In the genomic region with DNA sequence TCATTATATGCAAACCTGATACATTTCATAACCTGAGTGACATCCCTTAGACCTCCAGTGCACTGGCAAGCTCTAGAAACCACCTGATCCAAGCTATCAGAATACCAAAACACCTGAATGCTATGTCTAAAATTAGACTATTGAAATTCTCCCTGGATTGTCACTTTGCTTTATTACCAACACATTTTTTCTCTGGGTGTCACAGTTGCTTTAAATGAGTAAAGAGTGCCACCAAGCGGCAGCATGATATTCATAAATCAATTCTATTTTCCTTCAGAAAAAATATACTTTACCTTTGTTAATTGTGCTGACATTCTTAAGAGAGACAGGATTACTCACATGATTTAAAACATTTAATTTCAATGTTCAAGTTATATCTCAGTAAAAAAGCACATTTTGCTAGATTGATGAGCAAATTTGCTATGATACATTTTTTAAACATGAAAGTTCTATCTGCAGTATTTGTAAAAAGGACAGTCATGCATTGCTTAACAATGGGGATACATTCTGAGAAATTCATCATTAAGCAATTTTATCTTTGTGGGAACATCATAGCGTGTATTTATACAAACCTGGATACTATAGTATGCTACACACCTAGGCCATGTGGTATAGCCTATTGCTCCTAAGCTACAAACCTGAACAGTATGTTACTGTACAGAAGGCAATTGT, we compare ENCODE assay signal across 11 cellular contexts.
DNase-seq lines count a peak whose midpoint lies in the region; ATAC-seq and FAIRE-seq lines count a peak whose summit lies in the region.
"Had no signal": no experiment of that assay in that cellular context is flagged by ENCODE, and none has a peak within 500 bp of the region (broad histone marks: within the 10 kb centered on the region; RNA-seq: fewer than 3 reads in every experiment).

No MANE protein-coding gene starts in this region.

- FAIRE-seq in small intestine (lab: Jason Lieb, UNC): peak; percentile 33

- H3K36me3 ChIP-seq in small intestine (ENCODE audit: control insufficient read depth in 2 of 2, insufficient read depth in 2 of 2, low read length in 2 of 2): no peaks in the 10 kb centered on the region
- H3K36me3 ChIP-seq: BLaER1 treated with 17β-estradiol and CSF1 and Interleukin-3, amounts not matched to agents 10 nM and 100 nM had no signal

- no peak overlapping the region for H3K4me3 Mint-ChIP-seq in activated T-helper 1 cell treated with anti-CD3 and anti-CD28 coated beads, Interleukin-12 subunit alpha, Interleukin-12 subunit beta, Interleukin-2, Interleukin-4 antibody, amounts not matched to agents 30 ng/mL and 10 ng/mL and 1 ng/mL, durations not matched to agents 14 hours and 24 hours and 36 hours
- H3K4me3 Mint-ChIP-seq: activated naive CD4-positive, alpha-beta T cell treated with anti-CD3 and anti-CD28 coated beads, Interleukin-2, amount 50 U/mL, for 24 hours; stimulated activated effector memory CD8-positive, alpha-beta T cell treated with anti-CD3 and anti-CD28 coated beads, Interleukin-12 subunit alpha, Interleukin-12 subunit beta, amount 100 ng/mL, for 72 hours had no signal

- ATAC-seq in HG02642 (IDR thresholded peaks at IDR 0.05; ENCODE audit: poor library complexity, unreplicated experiment) (peak; percentile 35), GM21447 (IDR thresholded peaks at IDR 0.05; ENCODE audit: unreplicated experiment) (no peak)
- ATAC-seq: stimulated activated effector memory CD8-positive, alpha-beta T cell treated with anti-CD3 and anti-CD28 coated beads, Interleukin-12 subunit alpha, Interleukin-12 subunit beta, amount 100 ng/mL, for 72 hours had no signal

- no peak overlapping the region for H3K4me3 ChIP-seq in small intestine (ENCODE audit: low read depth in 1 of 2, low read length in 2 of 2)
- H3K4me3 ChIP-seq: BLaER1 treated with 17β-estradiol and CSF1 and Interleukin-3, amounts not matched to agents 10 nM and 100 nM had no signal

- no peaks in the 10 kb centered on the region for H3K9me3 ChIP-seq in small intestine (ENCODE audit: control insufficient read depth, low read depth)
- H3K9me3 ChIP-seq: BLaER1 treated with 17β-estradiol and CSF1 and Interleukin-3, amounts not matched to agents 10 nM and 100 nM had no signal

- no peaks in the 10 kb centered on the region for H3K27me3 Mint-ChIP-seq in activated T-helper 1 cell treated with anti-CD3 and anti-CD28 coated beads, Interleukin-12 subunit alpha, Interleukin-12 subunit beta, Interleukin-2, Interleukin-4 antibody, amounts not matched to agents 30 ng/mL and 10 ng/mL and 1 ng/mL, durations not matched to agents 14 hours and 24 hours and 36 hours (ENCODE audit: insufficient read depth)
- H3K27me3 Mint-ChIP-seq: activated naive CD4-positive, alpha-beta T cell treated with anti-CD3 and anti-CD28 coated beads, Interleukin-2, amount 50 U/mL, for 24 hours had no signal

- H3K27me3 ChIP-seq in small intestine (ENCODE audit: control insufficient read depth in 2 of 2, insufficient read depth in 2 of 2, low read length in 2 of 2): no peaks in the 10 kb centered on the region
- H3K27me3 ChIP-seq: BLaER1 treated with 17β-estradiol and CSF1 and Interleukin-3, amounts not matched to agents 10 nM and 100 nM had no signal

- peaks cover 2% of the 10 kb centered on the region for H3K36me3 Mint-ChIP-seq in activated T-helper 1 cell treated with anti-CD3 and anti-CD28 coated beads, Interleukin-12 subunit alpha, Interleukin-12 subunit beta, Interleukin-2, Interleukin-4 antibody, amounts not matched to agents 30 ng/mL and 10 ng/mL and 1 ng/mL, durations not matched to agents 14 hours and 24 hours and 36 hours (ENCODE audit: low read depth)
- H3K36me3 Mint-ChIP-seq: activated naive CD4-positive, alpha-beta T cell treated with anti-CD3 and anti-CD28 coated beads, Interleukin-2, amount 50 U/mL, for 24 hours; stimulated activated effector memory CD8-positive, alpha-beta T cell treated with anti-CD3 and anti-CD28 coated beads, Interleukin-12 subunit alpha, Interleukin-12 subunit beta, amount 100 ng/mL, for 72 hours had no signal

- H3K4me1 Mint-ChIP-seq in activated T-helper 1 cell treated with anti-CD3 and anti-CD28 coated beads, Interleukin-12 subunit alpha, Interleukin-12 subunit beta, Interleukin-2, Interleukin-4 antibody, amounts not matched to agents 30 ng/mL and 10 ng/mL and 1 ng/mL, durations not matched to agents 14 hours and 24 hours and 36 hours (ENCODE audit: low read depth): peaks cover 23% of the 10 kb centered on the region
- H3K4me1 Mint-ChIP-seq: stimulated activated effector memory CD8-positive, alpha-beta T cell treated with anti-CD3 and anti-CD28 coated beads, Interleukin-12 subunit alpha, Interleukin-12 subunit beta, amount 100 ng/mL, for 72 hours had no signal

- H3K27ac ChIP-seq in small intestine (ENCODE audit: low read depth in 1 of 2, low read length in 1 of 2): no peak overlapping the region
- H3K27ac ChIP-seq: BLaER1 treated with 17β-estradiol and CSF1 and Interleukin-3, amounts not matched to agents 10 nM and 100 nM had no signal

- no peaks in the 10 kb centered on the region for H3K9me3 Mint-ChIP-seq in activated T-helper 1 cell treated with anti-CD3 and anti-CD28 coated beads, Interleukin-12 subunit alpha, Interleukin-12 subunit beta, Interleukin-2, Interleukin-4 antibody, amounts not matched to agents 30 ng/mL and 10 ng/mL and 1 ng/mL, durations not matched to agents 14 hours and 24 hours and 36 hours
- H3K9me3 Mint-ChIP-seq: activated naive CD4-positive, alpha-beta T cell treated with anti-CD3 and anti-CD28 coated beads, Interleukin-2, amount 50 U/mL, for 24 hours; stimulated activated effector memory CD8-positive, alpha-beta T cell treated with anti-CD3 and anti-CD28 coated beads, Interleukin-12 subunit alpha, Interleukin-12 subunit beta, amount 100 ng/mL, for 72 hours had no signal

- intact Hi-C loops in activated T-helper 1 cell treated with anti-CD3 and anti-CD28 coated beads, Interleukin-12 subunit alpha, Interleukin-12 subunit beta, Interleukin-2, Interleukin-4 antibody, amounts not matched to agents 30 ng/mL and 10 ng/mL and 1 ng/mL, durations not matched to agents 14 hours and 24 hours and 36 hours (cut with micrococcal nuclease): loop anchor here (1.0 to 10.0 kb wide), 7 partner anchors 169 to 1152 kb away; no protein-coding TSS in a partner anchor

- WGBS in small intestine, 3 donors: 7 to 12% (median 8%) methylated on average over 2 of the region's 2 CpGs

- DNase-seq in DMS79 treated with DMSO at 0.1 percent for 48 hours (lab: John Stamatoyannopoulos, UW): peak; percentile 6
- DNase-seq in DMS79 (lab: John Stamatoyannopoulos, UW): no peak
- DNase-seq in NCI-H526 treated with DMSO at 0.1 percent for 48 hours (lab: John Stamatoyannopoulos, UW): peak; percentile 21
- peak; percentile 20 for DNase-seq in activated T-helper 1 cell treated with anti-CD3 and anti-CD28 coated beads, Interleukin-12 subunit alpha, Interleukin-12 subunit beta, Interleukin-2, Interleukin-4 antibody, amounts not matched to agents 30 ng/mL and 10 ng/mL and 1 ng/mL, durations not matched to agents 14 hours and 24 hours and 36 hours (ENCODE audit: low spot score)
- peak; percentile 49 for DNase-seq in globus pallidus (ENCODE audit: low spot score)
- peak; percentile 49 for DNase-seq in small intestine

- no peak overlapping the region for H3K27ac Mint-ChIP-seq in activated T-helper 1 cell treated with anti-CD3 and anti-CD28 coated beads, Interleukin-12 subunit alpha, Interleukin-12 subunit beta, Interleukin-2, Interleukin-4 antibody, amounts not matched to agents 30 ng/mL and 10 ng/mL and 1 ng/mL, durations not matched to agents 14 hours and 24 hours and 36 hours
- H3K27ac Mint-ChIP-seq: activated naive CD4-positive, alpha-beta T cell treated with anti-CD3 and anti-CD28 coated beads, Interleukin-2, amount 50 U/mL, for 24 hours; stimulated activated effector memory CD8-positive, alpha-beta T cell treated with anti-CD3 and anti-CD28 coated beads, Interleukin-12 subunit alpha, Interleukin-12 subunit beta, amount 100 ng/mL, for 72 hours had no signal

- H3K4me1 ChIP-seq in small intestine (ENCODE audit: control insufficient read depth in 2 of 2, insufficient read depth in 1 of 2, low read depth in 1 of 2, low read length in 1 of 2): no peaks in the 10 kb centered on the region
